In genomic region chr6:109261815-109262214, GRCh38 we compare ENCODE assay signal across 26 cellular contexts.
"Had no signal": no experiment of that assay in that cellular context is flagged by ENCODE, and none has a peak within 500 bp of the region (broad histone marks: within the 10 kb centered on the region; RNA-seq: fewer than 3 reads in every experiment).

No MANE protein-coding gene starts in this region.

- FAIRE-seq: bronchial epithelial cell had no signal

- H3K4me1 ChIP-seq: ascending aorta, body of pancreas had no signal

- H3K9ac ChIP-seq: KMS-11 had no signal

- H3K9me3 ChIP-seq: ascending aorta, body of pancreas, SJSA1 had no signal

- H3K27ac ChIP-seq: ascending aorta, body of pancreas, KMS-11, SJSA1 had no signal

- H3K36me3 ChIP-seq: ascending aorta, SJSA1 had no signal

- H3K27me3 ChIP-seq: ascending aorta, body of pancreas, SJSA1 had no signal

- H3K4me3 ChIP-seq: ascending aorta, body of pancreas, SJSA1 had no signal

- DNase-seq: activated CD4-positive, alpha-beta T cell treated with anti-CD3 and anti-CD28 coated beads for 48 hours; activated CD4-positive, alpha-beta T cell treated with anti-CD3 and anti-CD28 coated beads, Interleukin-2, amount 50 U/mL, for 4 hours; activated CD4-positive, CD25-positive, alpha-beta regulatory T cell treated with anti-CD3 and anti-CD28 coated beads, Interleukin-2, amount 50 U/mL, for 72 hours; activated CD8-positive, alpha-beta memory T cell treated with anti-CD3 and anti-CD28 coated beads, Interleukin-2, amount 50 U/mL, for 48 hours; activated CD8-positive, alpha-beta T cell treated with anti-CD3 and anti-CD28 coated beads, Interleukin-2, amount 10 ng/mL, durations not matched to agents 7 days and 5 days; activated effector memory CD4-positive, alpha-beta T cell treated with Interleukin-2 at 50 U/mL for 16 hours; activated naive CD4-positive, alpha-beta T cell; activated T-cell treated with anti-CD3 and anti-CD28 coated beads, Interleukin-2, amount 50 U/mL, for 1 hour; body of pancreas; NCI-H1092; NCI-H1417; NCI-H2029; NCI-H2107; NCI-H2171 treated with DMSO at 0.1 percent for 48 hours; NCI-H226; NCI-H526; NCI-H774; RPMI8226; SHP77; SW 1271 had no signal

- ATAC-seq: activated CD8-positive, alpha-beta T cell treated with anti-CD3 and anti-CD28 coated beads, Interleukin-2, amount 10 ng/mL, durations not matched to agents 7 days and 5 days; body of pancreas; SK-N-SH treated with all-trans-retinoic acid at 6 μM for 48 hours; WTC11 had no signal
